In the genomic region with DNA sequence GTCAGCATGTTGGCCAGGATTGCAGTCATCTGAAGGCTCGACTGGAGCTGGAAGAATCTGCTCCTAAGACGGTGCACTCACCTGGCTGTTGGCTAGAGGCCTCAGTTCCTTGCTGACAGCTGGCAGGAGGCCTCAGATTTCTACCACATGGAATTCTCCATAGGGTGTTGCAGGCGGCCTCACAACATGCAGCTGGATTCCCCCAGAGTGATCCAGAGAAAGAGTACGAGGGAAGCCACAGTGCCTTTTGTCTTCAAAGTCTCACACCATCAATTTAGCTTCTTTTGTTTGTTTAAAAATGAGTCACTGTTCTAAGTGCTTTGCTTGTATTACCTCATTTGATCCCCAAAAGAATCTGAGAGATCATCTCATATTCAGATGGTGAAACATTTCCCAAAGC, we compare ENCODE assay signal across 1 cellular context.
TF ChIP-seq lines count a peak whose summit lies in the region.

No MANE protein-coding gene starts in this region.

TF ChIP-seq in GM23338, 12 proteins besides CTCF, POLR2A, EP300 and RAD21 (continued from another document):
- TF ChIP-seq, protein P1, sequence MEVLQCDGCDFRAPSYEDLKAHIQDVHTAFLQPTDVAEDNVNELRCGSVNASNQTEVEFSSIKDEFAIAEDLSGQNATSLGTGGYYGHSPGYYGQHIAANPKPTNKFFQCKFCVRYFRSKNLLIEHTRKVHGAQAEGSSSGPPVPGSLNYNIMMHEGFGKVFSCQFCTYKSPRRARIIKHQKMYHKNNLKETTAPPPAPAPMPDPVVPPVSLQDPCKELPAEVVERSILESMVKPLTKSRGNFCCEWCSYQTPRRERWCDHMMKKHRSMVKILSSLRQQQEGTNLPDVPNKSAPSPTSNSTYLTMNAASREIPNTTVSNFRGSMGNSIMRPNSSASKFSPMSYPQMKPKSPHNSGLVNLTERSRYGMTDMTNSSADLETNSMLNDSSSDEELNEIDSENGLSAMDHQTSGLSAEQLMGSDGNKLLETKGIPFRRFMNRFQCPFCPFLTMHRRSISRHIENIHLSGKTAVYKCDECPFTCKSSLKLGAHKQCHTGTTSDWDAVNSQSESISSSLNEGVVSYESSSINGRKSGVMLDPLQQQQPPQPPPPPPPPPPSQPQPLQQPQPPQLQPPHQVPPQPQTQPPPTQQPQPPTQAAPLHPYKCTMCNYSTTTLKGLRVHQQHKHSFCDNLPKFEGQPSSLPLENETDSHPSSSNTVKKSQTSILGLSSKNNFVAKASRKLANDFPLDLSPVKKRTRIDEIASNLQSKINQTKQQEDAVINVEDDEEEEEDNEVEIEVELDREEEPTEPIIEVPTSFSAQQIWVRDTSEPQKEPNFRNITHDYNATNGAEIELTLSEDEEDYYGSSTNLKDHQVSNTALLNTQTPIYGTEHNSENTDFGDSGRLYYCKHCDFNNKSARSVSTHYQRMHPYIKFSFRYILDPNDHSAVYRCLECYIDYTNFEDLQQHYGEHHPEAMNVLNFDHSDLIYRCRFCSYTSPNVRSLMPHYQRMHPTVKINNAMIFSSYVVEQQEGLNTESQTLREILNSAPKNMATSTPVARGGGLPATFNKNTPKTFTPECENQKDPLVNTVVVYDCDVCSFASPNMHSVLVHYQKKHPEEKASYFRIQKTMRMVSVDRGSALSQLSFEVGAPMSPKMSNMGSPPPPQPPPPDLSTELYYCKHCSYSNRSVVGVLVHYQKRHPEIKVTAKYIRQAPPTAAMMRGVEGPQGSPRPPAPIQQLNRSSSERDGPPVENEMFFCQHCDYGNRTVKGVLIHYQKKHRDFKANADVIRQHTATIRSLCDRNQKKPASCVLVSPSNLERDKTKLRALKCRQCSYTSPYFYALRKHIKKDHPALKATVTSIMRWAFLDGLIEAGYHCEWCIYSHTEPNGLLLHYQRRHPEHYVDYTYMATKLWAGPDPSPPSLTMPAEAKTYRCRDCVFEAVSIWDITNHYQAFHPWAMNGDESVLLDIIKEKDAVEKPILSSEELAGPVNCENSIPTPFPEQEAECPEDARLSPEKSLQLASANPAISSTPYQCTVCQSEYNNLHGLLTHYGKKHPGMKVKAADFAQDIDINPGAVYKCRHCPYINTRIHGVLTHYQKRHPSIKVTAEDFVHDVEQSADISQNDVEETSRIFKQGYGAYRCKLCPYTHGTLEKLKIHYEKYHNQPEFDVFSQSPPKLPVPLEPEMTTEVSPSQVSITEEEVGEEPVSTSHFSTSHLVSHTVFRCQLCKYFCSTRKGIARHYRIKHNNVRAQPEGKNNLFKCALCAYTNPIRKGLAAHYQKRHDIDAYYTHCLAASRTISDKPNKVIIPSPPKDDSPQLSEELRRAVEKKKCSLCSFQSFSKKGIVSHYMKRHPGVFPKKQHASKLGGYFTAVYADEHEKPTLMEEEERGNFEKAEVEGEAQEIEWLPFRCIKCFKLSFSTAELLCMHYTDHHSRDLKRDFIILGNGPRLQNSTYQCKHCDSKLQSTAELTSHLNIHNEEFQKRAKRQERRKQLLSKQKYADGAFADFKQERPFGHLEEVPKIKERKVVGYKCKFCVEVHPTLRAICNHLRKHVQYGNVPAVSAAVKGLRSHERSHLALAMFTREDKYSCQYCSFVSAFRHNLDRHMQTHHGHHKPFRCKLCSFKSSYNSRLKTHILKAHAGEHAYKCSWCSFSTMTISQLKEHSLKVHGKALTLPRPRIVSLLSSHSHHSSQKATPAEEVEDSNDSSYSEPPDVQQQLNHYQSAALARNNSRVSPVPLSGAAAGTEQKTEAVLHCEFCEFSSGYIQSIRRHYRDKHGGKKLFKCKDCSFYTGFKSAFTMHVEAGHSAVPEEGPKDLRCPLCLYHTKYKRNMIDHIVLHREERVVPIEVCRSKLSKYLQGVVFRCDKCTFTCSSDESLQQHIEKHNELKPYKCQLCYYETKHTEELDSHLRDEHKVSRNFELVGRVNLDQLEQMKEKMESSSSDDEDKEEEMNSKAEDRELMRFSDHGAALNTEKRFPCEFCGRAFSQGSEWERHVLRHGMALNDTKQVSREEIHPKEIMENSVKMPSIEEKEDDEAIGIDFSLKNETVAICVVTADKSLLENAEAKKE (CRISPR knock-in tag; IDR thresholded peaks at IDR 0.05), result no peak
- TF ChIP-seq, protein P2, sequence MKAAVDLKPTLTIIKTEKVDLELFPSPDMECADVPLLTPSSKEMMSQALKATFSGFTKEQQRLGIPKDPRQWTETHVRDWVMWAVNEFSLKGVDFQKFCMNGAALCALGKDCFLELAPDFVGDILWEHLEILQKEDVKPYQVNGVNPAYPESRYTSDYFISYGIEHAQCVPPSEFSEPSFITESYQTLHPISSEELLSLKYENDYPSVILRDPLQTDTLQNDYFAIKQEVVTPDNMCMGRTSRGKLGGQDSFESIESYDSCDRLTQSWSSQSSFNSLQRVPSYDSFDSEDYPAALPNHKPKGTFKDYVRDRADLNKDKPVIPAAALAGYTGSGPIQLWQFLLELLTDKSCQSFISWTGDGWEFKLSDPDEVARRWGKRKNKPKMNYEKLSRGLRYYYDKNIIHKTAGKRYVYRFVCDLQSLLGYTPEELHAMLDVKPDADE (IDR thresholded peaks at IDR 0.05), result no peak
